ENCODE assay signal across 8 cellular contexts in the genomic region with DNA sequence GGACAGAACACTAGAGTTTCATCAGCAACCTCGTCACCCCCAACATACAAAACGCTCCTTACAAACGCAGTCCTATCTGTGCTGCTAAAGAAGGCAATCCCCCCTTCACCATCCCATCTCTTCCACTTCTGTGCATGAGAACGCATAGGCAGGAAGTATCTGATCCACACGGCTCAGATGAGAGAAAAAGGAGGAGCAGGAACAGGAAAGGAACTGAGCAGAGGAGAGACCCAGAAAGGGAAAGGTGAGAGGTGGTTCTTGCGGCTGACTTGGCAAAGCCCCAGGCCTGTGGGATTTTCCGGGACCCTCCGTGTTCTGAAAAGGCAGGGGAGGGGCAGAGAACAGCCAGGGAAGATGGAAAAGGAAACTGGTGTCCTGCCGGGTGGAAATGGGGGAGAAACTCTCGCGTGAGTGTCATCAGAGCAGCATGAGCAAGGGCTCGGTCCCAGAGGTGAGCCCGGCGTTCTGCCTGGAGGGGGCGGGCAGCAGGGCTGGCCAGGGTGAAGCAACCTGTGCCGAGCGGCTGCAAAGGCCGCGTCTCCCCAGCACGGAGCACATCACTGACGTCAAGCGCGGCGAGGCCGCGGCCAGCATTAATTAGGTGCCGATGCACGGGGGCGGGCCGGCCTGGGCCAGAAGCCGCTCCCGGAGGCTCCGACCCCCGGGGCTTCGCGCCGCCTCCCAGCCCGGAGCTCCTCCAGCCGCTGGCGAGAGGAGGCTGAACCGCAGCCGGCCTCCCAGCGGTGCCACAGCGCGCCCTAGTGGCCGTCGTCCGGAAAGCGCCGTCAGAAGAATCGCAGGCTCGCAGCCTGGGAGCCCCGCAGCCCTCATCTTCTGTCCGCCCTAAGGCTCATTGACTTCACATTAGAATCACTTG. TPM values are rescaled to one million over a fixed set of nuclear protein-coding genes. Genes with fewer than 3 reads are reported as not detected.
DNase-seq lines count a peak whose midpoint lies in the region; ATAC-seq and TF ChIP-seq lines count a peak whose summit lies in the region.

No MANE protein-coding gene starts in this region.

- H3K9ac ChIP-seq in mesendoderm (ENCODE audit: low read length) = peak overlapping the region; percentile 72

- peaks cover 16% of the 10 kb centered on the region for H3K27me3 ChIP-seq in CD4-positive, alpha-beta T cell (ENCODE audit: control insufficient read depth, insufficient read depth, low read length)
- H3K27me3 ChIP-seq in effector memory CD4-positive, alpha-beta T cell (replicated peaks; ENCODE audit: control insufficient read depth, insufficient read depth, low read length, poor library complexity, severe bottlenecking) = no peaks in the 10 kb centered on the region
- H3K27me3 ChIP-seq in mesendoderm (ENCODE audit: insufficient read depth, low read length, poor library complexity) = no peaks in the 10 kb centered on the region

- no peak overlapping the region for H3K27ac ChIP-seq in CD4-positive, alpha-beta T cell (ENCODE audit: low read depth, low read length)
- H3K27ac ChIP-seq in effector memory CD4-positive, alpha-beta T cell (ENCODE audit: insufficient read depth, low read length, poor library complexity, severe bottlenecking) = no peak overlapping the region
- no peak overlapping the region for H3K27ac ChIP-seq in mesendoderm (ENCODE audit: low read depth, low read length)

- peak overlapping the region; percentile 43 for H3K4me2 ChIP-seq in mesendoderm (ENCODE audit: low read length)

- peaks cover 5% of the 10 kb centered on the region for H3K4me1 ChIP-seq in effector memory CD4-positive, alpha-beta T cell (ENCODE audit: control insufficient read depth, insufficient read depth, low read length, poor library complexity, severe bottlenecking)
- H3K4me1 ChIP-seq in mesendoderm (ENCODE audit: control insufficient read depth, low read depth, low read length) = peaks cover 3% of the 10 kb centered on the region

- POLR2A ChIA-PET in CD4-positive, alpha-beta T cell (lab: Charles Lee) = interaction anchor here (0.6 to 1.3 kb wide), 8 partner anchors 8 to 685 kb away, joined by 3 to 8 read pairs (median 4); no protein-coding TSS in a partner anchor

- H4K8ac ChIP-seq in mesendoderm (ENCODE audit: low read depth, low read length) = no peak overlapping the region

- no peak overlapping the region for H3K27ac Mint-ChIP-seq in CD4-positive, alpha-beta T cell

- no peak overlapping the region for H2BK15ac ChIP-seq in mesendoderm (replicated peaks; ENCODE audit: low read depth)

- peak; percentile 92 for ATAC-seq in CD4-positive, alpha-beta T cell (ENCODE audit: poor library complexity)
- ATAC-seq in GM19438 (IDR thresholded peaks at IDR 0.05; ENCODE audit: low read depth, unreplicated experiment) (peak; percentile 85), HG03558 (IDR thresholded peaks at IDR 0.05; ENCODE audit: extremely low read depth, unreplicated experiment) (peak; percentile 87)

- no peaks in the 10 kb centered on the region for H3K36me3 Mint-ChIP-seq in CD4-positive, alpha-beta T cell (ENCODE audit: low read depth)

- peaks cover 35% of the 10 kb centered on the region for H3K27me3 Mint-ChIP-seq in CD4-positive, alpha-beta T cell

- peaks cover 2% of the 10 kb centered on the region for H3K9me3 Mint-ChIP-seq in CD4-positive, alpha-beta T cell

- CTCF ChIA-PET in CD4-positive, alpha-beta T cell (lab: Charles Lee) = interaction anchor here (0.7 to 2.0 kb wide), 23 partner anchors 8 to 674 kb away, joined by 3 to 20 read pairs (median 4); a partner anchor contains a TSS

- H3K23ac ChIP-seq in mesendoderm (ENCODE audit: low read length) = no peak overlapping the region

- peak overlapping the region; percentile 56 for H3K4me3 ChIP-seq in effector memory CD4-positive, alpha-beta T cell (ENCODE audit: insufficient read depth, low read depth, low read length, poor library complexity, severe bottlenecking)
- H3K4me3 ChIP-seq in mesendoderm (ENCODE audit: low read length) = no peak overlapping the region

- peak; percentile 95 for TF ChIP-seq CTCF in CD4-positive, alpha-beta T cell (IDR thresholded peaks at IDR 0.05)

- H3K9me3 ChIP-seq in CD4-positive, alpha-beta T cell (ENCODE audit: control insufficient read depth, low read length) = peaks cover 9% of the 10 kb centered on the region
- peaks cover 3% of the 10 kb centered on the region for H3K9me3 ChIP-seq in effector memory CD4-positive, alpha-beta T cell (ENCODE audit: control insufficient read depth, low read length)

- H3K79me2 ChIP-seq in mesendoderm (ENCODE audit: control insufficient read depth, insufficient read depth, low read length) = no peaks in the 10 kb centered on the region

- H2BK5ac ChIP-seq in mesendoderm (ENCODE audit: low read length) = peak overlapping the region; percentile 27

- peak; percentile 59 to 89 (median 79) for DNase-seq in CD4-positive, alpha-beta T cell
- DNase-seq in NCI-H69 (lab: John Stamatoyannopoulos, UW) (peak; percentile 96), mesendoderm (peak; percentile 93)
- DNase-seq in activated CD8-positive, alpha-beta memory T cell treated with anti-CD3 and anti-CD28 coated beads for 1 hour (ENCODE audit: extremely low read depth in 1 of 2, low read depth in 1 of 2) = peak; percentile 51 to 79
- peak; percentile 54 to 66 (median 62) for DNase-seq in effector memory CD4-positive, alpha-beta T cell
- peak; percentile 45 for DNase-seq in stimulated activated CD8-positive, alpha-beta memory T cell treated with anti-CD3 and anti-CD28 coated beads, Interleukin-12 subunit alpha, Interleukin-12 subunit beta, amount 100 ng/mL, for 24 hours (ENCODE audit: extremely low read depth)

- H4K5ac ChIP-seq in mesendoderm (ENCODE audit: low read length) = no peak overlapping the region

- H3K18ac ChIP-seq in mesendoderm (ENCODE audit: low read length) = peak overlapping the region; percentile 11

- no peaks in the 10 kb centered on the region for H3K79me1 ChIP-seq in mesendoderm (ENCODE audit: low read length)

- peaks cover 17% of the 10 kb centered on the region for H3K4me1 Mint-ChIP-seq in CD4-positive, alpha-beta T cell (ENCODE audit: low read depth)

- H3K4me3 Mint-ChIP-seq in CD4-positive, alpha-beta T cell = peak overlapping the region; percentile 75

- H3K4ac ChIP-seq in mesendoderm (ENCODE audit: low read depth, low read length) = no peak overlapping the region

- H3K36me3 ChIP-seq in effector memory CD4-positive, alpha-beta T cell (ENCODE audit: control insufficient read depth, insufficient read depth, low read length) = no peaks in the 10 kb centered on the region
- no peaks in the 10 kb centered on the region for H3K36me3 ChIP-seq in mesendoderm (ENCODE audit: control insufficient read depth, insufficient read depth, low read length)

- peak overlapping the region; percentile 89 for H3K56ac ChIP-seq in mesendoderm (ENCODE audit: low read length)

- intact Hi-C loops in CD4-positive, alpha-beta T cell (cut with DNase I, micrococcal nuclease) = loop anchor here (1.0 to 10.0 kb wide), 7 partner anchors 178 to 1748 kb away; a partner anchor contains a TSS

- H2BK120ac ChIP-seq in mesendoderm (ENCODE audit: low read depth, low read length) = peak overlapping the region; percentile 39

- WGBS in mesendoderm (ENCODE audit: extremely low coverage, insufficient coverage, low lambda C conversion rate) = no CpG with 5 or more reads among the region's 54 CpGs

- peak overlapping the region; percentile 79 for H2AK5ac ChIP-seq in mesendoderm (ENCODE audit: low read length)

RNA-seq across cellular contexts. Expression of a gene that starts 35.8 kb away (rescaled TPM):
- not detected for total RNA-seq in CD4-positive, alpha-beta T cell
- polyA plus RNA-seq in mesendoderm (2013, experiment 1 of 2) = 0.01 TPM
- polyA plus RNA-seq in mesendoderm (2013, experiment 2 of 2) = 0.01 TPM

RNA-seq across cellular contexts. Expression of a gene that starts 54.2 kb away (rescaled TPM):
- total RNA-seq in CD4-positive, alpha-beta T cell = not detected
- polyA plus RNA-seq in mesendoderm (2013, experiment 1 of 2) = 0.37 TPM
- polyA plus RNA-seq in mesendoderm (2013, experiment 2 of 2) = 0.39 TPM

Comparison
In these comparisons a context has a peak if more than half of its experiments do, and no peak if none do; other contexts are left out.
1. DNase-seq: peak in every context shown above with its lines; median percentile 96 in NCI-H69; 93 in mesendoderm; 79 in CD4-positive, alpha-beta T cell; 65 in activated CD8-positive, alpha-beta memory T cell treated with anti-CD3 and anti-CD28 coated beads for 1 hour; 62 in effector memory CD4-positive, alpha-beta T cell; 45 in stimulated activated CD8-positive, alpha-beta memory T cell treated with anti-CD3 and anti-CD28 coated beads, Interleukin-12 subunit alpha, Interleukin-12 subunit beta, amount 100 ng/mL, for 24 hours.